1 cellular context compared by ENCODE assay signal in genomic region chr16:2459647-2460390, GRCh38.
TF ChIP-seq lines count a peak whose summit lies in the region.

TSS of gene TEDC2 (plus strand) at chr16:2460109. CDS start at chr16:2460145, 36 bp downstream.

TF ChIP-seq in HepG2, 621 proteins besides CTCF, POLR2A, EP300 and RAD21 (continued from another document):
- TF ChIP-seq PRDM15 (CRISPR knock-in tag; IDR thresholded peaks at IDR 0.05) (no peak), XBP1 (CRISPR knock-in tag; IDR thresholded peaks at IDR 0.05) (no peak), ZNF547 (CRISPR knock-in tag; IDR thresholded peaks at IDR 0.05) (peak; percentile 23; the same call in 1 of the 2 replicates), YEATS4 (CRISPR knock-in tag; IDR thresholded peaks at IDR 0.05; ENCODE audit: borderline replicate concordance) (no peak), ZNF644 (CRISPR knock-in tag; IDR thresholded peaks at IDR 0.05; ENCODE audit: low read depth) (no peak)
